ENCODE assay signal across 1 cellular context in the genomic region with DNA sequence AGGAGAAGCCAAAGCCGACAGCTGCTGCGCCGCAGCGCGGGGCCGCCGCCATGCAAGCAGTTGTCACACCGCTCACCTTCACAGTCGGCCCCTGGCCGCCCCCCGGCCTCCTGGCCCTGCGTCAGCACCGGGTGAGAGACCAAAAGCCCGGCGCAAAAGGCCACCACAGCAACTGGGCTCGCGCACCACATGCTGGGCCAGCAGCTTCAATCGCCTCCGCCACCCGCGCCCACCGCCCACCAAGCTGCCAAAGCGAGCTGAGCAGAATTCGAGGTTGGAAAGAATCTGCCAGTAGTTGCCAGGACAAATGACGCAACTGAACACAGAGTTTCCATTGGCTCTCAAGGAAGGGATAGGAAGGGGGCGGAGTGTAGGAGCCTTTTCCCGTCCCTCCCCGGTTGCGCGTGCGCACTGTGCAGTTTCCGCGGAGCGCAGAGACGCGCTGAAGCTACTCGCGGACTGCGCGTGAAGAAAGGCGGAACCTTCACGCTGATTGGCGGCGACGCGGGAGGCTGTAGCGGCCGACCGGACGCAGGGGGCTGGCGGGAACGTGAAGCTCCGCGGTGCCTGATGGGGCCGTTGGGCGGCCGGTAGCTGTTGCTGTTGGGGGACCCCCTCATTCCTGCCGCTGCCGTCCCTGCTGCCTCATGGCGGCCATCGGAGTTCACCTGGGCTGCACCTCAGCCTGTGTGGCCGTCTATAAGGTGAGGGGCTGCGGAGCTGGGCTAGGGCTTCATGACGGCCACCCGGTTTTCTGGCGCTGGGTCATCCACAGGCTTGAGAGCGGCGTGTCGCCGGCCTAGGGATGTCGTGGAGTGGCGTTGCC.
TF ChIP-seq lines count a peak whose summit lies in the region.

A gene (minus strand): TSS at position 282 of the 826 bp plus-strand sequence. CDS start 91 bp downstream, at position 191.
A gene with protein sequence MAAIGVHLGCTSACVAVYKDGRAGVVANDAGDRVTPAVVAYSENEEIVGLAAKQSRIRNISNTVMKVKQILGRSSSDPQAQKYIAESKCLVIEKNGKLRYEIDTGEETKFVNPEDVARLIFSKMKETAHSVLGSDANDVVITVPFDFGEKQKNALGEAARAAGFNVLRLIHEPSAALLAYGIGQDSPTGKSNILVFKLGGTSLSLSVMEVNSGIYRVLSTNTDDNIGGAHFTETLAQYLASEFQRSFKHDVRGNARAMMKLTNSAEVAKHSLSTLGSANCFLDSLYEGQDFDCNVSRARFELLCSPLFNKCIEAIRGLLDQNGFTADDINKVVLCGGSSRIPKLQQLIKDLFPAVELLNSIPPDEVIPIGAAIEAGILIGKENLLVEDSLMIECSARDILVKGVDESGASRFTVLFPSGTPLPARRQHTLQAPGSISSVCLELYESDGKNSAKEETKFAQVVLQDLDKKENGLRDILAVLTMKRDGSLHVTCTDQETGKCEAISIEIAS (plus strand): TSS at position 551 of the 826 bp plus-strand sequence. CDS start 97 bp downstream, at position 648.
A gene with protein sequence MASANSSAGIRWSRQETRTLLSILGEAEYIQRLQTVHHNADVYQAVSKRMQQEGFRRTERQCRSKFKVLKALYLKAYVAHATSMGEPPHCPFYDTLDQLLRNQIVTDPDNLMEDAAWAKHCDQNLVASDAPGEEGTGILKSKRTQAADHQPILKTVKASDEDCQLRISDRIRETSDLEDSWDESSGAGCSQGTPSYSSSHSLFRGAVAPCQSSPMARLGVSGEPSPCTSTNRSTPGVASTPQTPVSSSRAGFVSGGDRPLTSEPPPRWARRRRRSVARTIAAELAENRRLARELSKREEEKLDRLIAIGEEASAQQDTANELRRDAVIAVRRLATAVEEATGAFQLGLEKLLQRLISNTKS (plus strand): TSS at position 551 of the 826 bp plus-strand sequence. CDS start 3,979 bp downstream, outside the sequence.

TF ChIP-seq in HepG2, 621 proteins besides CTCF, POLR2A, EP300 and RAD21 (continued from another document and continues in another):
- TF ChIP-seq, protein P1, sequence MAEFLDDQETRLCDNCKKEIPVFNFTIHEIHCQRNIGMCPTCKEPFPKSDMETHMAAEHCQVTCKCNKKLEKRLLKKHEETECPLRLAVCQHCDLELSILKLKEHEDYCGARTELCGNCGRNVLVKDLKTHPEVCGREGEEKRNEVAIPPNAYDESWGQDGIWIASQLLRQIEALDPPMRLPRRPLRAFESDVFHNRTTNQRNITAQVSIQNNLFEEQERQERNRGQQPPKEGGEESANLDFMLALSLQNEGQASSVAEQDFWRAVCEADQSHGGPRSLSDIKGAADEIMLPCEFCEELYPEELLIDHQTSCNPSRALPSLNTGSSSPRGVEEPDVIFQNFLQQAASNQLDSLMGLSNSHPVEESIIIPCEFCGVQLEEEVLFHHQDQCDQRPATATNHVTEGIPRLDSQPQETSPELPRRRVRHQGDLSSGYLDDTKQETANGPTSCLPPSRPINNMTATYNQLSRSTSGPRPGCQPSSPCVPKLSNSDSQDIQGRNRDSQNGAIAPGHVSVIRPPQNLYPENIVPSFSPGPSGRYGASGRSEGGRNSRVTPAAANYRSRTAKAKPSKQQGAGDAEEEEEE (CRISPR knock-in tag; IDR thresholded peaks at IDR 0.05; ENCODE audit: borderline replicate concordance) = peak; percentile 69; the same call in 1 of the 2 replicates
- TF ChIP-seq POGZ (CRISPR knock-in tag; IDR thresholded peaks at IDR 0.05) = peak; percentile 89
- TF ChIP-seq, protein P2, sequence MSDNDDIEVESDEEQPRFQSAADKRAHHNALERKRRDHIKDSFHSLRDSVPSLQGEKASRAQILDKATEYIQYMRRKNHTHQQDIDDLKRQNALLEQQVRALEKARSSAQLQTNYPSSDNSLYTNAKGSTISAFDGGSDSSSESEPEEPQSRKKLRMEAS (IDR thresholded peaks at IDR 0.05) = peak; percentile 69
- TF ChIP-seq HMGA1 (CRISPR knock-in tag; conservative IDR thresholded peaks at IDR 0.05) = no peak
- TF ChIP-seq, protein P3, sequence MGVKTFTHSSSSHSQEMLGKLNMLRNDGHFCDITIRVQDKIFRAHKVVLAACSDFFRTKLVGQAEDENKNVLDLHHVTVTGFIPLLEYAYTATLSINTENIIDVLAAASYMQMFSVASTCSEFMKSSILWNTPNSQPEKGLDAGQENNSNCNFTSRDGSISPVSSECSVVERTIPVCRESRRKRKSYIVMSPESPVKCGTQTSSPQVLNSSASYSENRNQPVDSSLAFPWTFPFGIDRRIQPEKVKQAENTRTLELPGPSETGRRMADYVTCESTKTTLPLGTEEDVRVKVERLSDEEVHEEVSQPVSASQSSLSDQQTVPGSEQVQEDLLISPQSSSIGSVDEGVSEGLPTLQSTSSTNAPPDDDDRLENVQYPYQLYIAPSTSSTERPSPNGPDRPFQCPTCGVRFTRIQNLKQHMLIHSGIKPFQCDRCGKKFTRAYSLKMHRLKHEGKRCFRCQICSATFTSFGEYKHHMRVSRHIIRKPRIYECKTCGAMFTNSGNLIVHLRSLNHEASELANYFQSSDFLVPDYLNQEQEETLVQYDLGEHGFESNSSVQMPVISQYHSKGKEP (CRISPR knock-in tag; IDR thresholded peaks at IDR 0.05) = no peak
- TF ChIP-seq ZNF616 (CRISPR knock-in tag; IDR thresholded peaks at IDR 0.05; ENCODE audit: low read depth) = peak; percentile 5; the same call in 1 of the 2 replicates
- peak; percentile 63; the same call in 1 of the 2 replicates for TF ChIP-seq HDAC2 (CRISPR knock-in tag; IDR thresholded peaks at IDR 0.05)
- peak; percentile 46; the same call in 1 of the 2 replicates for TF ChIP-seq SMAD9 (CRISPR knock-in tag; IDR thresholded peaks at IDR 0.05)
- TF ChIP-seq ARNT2 (CRISPR knock-in tag; IDR thresholded peaks at IDR 0.05; ENCODE audit: low read depth) = peak; percentile 76; the same call in 1 of the 2 replicates
- peak; percentile 87; the same call in 1 of the 2 replicates for TF ChIP-seq NRL (CRISPR knock-in tag; IDR thresholded peaks at IDR 0.05; ENCODE audit: borderline replicate concordance)
- TF ChIP-seq, protein P4, sequence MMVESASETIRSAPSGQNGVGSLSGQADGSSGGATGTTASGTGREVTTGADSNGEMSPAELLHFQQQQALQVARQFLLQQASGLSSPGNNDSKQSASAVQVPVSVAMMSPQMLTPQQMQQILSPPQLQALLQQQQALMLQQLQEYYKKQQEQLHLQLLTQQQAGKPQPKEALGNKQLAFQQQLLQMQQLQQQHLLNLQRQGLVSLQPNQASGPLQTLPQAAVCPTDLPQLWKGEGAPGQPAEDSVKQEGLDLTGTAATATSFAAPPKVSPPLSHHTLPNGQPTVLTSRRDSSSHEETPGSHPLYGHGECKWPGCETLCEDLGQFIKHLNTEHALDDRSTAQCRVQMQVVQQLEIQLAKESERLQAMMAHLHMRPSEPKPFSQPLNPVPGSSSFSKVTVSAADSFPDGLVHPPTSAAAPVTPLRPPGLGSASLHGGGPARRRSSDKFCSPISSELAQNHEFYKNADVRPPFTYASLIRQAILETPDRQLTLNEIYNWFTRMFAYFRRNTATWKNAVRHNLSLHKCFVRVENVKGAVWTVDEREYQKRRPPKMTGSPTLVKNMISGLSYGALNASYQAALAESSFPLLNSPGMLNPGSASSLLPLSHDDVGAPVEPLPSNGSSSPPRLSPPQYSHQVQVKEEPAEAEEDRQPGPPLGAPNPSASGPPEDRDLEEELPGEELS (CRISPR knock-in tag; IDR thresholded peaks at IDR 0.05) = peak; percentile 41
- peak; percentile 42 for TF ChIP-seq TBX2 (CRISPR knock-in tag; IDR thresholded peaks at IDR 0.05; ENCODE audit: borderline replicate concordance)
- TF ChIP-seq, protein P5, sequence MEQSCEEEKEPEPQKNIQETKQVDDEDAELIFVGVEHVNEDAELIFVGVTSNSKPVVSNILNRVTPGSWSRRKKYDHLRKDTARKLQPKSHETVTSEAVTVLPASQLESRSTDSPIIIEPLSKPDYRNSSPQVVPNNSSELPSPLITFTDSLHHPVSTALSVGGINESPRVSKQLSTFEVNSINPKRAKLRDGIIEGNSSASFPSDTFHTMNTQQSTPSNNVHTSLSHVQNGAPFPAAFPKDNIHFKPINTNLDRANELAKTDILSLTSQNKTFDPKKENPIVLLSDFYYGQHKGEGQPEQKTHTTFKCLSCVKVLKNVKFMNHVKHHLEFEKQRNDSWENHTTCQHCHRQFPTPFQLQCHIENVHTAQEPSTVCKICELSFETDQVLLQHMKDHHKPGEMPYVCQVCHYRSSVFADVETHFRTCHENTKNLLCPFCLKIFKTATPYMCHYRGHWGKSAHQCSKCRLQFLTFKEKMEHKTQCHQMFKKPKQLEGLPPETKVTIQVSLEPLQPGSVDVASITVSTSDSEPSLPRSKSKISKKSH (CRISPR knock-in tag; IDR thresholded peaks at IDR 0.05; ENCODE audit: borderline replicate concordance) = peak; percentile 13; the same call in 1 of the 2 replicates
- TF ChIP-seq TBL1XR1 (IDR thresholded peaks at IDR 0.05; ENCODE audit: borderline replicate concordance, low read length, partially characterized antibody) = no peak
- peak; percentile 44; the same call in 1 of the 2 replicates for TF ChIP-seq ZNF329 (CRISPR knock-in tag; IDR thresholded peaks at IDR 0.05; ENCODE audit: low read depth)
- TF ChIP-seq RFX1 (IDR thresholded peaks at IDR 0.05) = no peak; the same call in 1 of the 2 replicates
- peak; percentile 82 for TF ChIP-seq YY1 (IDR thresholded peaks at IDR 0.05; ENCODE audit: insufficient read depth, insufficient replicate concordance, low read depth, low read length)
- TF ChIP-seq MEF2D (CRISPR knock-in tag; IDR thresholded peaks at IDR 0.05) = peak; percentile 78; the same call in 1 of the 2 replicates
- peak; percentile 58; the same call in 1 of the 2 replicates for TF ChIP-seq ZSCAN25 (CRISPR knock-in tag; IDR thresholded peaks at IDR 0.05)
- TF ChIP-seq, protein P6, sequence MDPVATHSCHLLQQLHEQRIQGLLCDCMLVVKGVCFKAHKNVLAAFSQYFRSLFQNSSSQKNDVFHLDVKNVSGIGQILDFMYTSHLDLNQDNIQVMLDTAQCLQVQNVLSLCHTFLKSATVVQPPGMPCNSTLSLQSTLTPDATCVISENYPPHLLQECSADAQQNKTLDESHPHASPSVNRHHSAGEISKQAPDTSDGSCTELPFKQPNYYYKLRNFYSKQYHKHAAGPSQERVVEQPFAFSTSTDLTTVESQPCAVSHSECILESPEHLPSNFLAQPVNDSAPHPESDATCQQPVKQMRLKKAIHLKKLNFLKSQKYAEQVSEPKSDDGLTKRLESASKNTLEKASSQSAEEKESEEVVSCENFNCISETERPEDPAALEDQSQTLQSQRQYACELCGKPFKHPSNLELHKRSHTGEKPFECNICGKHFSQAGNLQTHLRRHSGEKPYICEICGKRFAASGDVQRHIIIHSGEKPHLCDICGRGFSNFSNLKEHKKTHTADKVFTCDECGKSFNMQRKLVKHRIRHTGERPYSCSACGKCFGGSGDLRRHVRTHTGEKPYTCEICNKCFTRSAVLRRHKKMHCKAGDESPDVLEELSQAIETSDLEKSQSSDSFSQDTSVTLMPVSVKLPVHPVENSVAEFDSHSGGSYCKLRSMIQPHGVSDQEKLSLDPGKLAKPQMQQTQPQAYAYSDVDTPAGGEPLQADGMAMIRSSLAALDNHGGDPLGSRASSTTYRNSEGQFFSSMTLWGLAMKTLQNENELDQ (CRISPR knock-in tag; IDR thresholded peaks at IDR 0.05; ENCODE audit: borderline replicate concordance) = no peak
- TF ChIP-seq, protein P7, sequence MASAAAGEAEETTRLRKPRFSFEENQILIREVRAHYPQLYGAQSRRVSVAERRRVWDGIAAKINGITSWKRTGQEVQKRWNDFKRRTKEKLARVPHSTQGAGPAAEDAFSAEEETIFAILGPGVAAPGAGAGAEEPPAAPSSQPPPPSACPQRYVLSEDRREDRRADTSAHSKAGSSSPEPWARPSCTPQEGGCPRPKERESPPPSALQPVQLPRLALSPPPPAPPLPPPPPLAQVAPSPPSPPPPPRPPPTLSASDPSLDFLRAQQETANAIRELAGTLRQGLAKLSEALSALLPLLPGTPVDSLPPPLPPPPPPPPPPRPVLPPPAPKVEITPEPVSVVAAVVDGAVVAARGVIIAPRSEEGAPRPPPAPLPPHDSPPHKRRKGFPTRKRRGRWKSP (CRISPR knock-in tag; IDR thresholded peaks at IDR 0.05) = peak; percentile 83
- TF ChIP-seq SIX1 (CRISPR knock-in tag; IDR thresholded peaks at IDR 0.05; ENCODE audit: borderline replicate concordance) = no peak
- TF ChIP-seq, protein P8, sequence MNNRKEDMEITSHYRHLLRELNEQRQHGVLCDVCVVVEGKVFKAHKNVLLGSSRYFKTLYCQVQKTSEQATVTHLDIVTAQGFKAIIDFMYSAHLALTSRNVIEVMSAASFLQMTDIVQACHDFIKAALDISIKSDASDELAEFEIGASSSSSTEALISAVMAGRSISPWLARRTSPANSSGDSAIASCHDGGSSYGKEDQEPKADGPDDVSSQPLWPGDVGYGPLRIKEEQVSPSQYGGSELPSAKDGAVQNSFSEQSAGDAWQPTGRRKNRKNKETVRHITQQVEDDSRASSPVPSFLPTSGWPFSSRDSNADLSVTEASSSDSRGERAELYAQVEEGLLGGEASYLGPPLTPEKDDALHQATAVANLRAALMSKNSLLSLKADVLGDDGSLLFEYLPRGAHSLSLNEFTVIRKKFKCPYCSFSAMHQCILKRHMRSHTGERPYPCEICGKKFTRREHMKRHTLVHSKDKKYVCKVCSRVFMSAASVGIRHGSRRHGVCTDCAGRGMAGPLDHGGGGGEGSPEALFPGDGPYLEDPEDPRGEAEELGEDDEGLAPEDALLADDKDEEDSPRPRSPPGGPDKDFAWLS (CRISPR knock-in tag; IDR thresholded peaks at IDR 0.05; ENCODE audit: borderline replicate concordance) = 0 out of 2 replicates have a peak, but pooled peaks have one; percentile 27
- no peak for TF ChIP-seq MED8 (CRISPR knock-in tag; IDR thresholded peaks at IDR 0.05; ENCODE audit: insufficient replicate concordance)
- TF ChIP-seq, protein P9, sequence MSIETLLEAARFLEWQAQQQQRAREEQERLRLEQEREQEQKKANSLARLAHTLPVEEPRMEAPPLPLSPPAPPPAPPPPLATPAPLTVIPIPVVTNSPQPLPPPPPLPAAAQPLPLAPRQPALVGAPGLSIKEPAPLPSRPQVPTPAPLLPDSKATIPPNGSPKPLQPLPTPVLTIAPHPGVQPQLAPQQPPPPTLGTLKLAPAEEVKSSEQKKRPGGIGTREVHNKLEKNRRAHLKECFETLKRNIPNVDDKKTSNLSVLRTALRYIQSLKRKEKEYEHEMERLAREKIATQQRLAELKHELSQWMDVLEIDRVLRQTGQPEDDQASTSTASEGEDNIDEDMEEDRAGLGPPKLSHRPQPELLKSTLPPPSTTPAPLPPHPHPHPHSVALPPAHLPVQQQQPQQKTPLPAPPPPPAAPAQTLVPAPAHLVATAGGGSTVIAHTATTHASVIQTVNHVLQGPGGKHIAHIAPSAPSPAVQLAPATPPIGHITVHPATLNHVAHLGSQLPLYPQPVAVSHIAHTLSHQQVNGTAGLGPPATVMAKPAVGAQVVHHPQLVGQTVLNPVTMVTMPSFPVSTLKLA (IDR thresholded peaks at IDR 0.05) = no peak
- TF ChIP-seq SP1 (IDR thresholded peaks at IDR 0.05) = no peak
- TF ChIP-seq SP1 (CRISPR knock-in tag; IDR thresholded peaks at IDR 0.05) = no peak; the same call in 1 of the 2 replicates
